ENCODE assay signal across 10 cellular contexts in genomic region chr12:12506541-12506940, GRCh38. TPM values are rescaled to one million over a fixed set of nuclear protein-coding genes. Genes with fewer than 3 reads are reported as not detected.
DNase-seq lines count a peak whose midpoint lies in the region; ATAC-seq and TF ChIP-seq lines count a peak whose summit lies in the region.
"Had no signal": no experiment of that assay in that cellular context is flagged by ENCODE, and none has a peak within 500 bp of the region (broad histone marks: within the 10 kb centered on the region; RNA-seq: fewer than 3 reads in every experiment).

No MANE protein-coding gene starts in this region.

- no peak for DNase-seq in activated T-cell treated with anti-CD3 and anti-CD28 coated beads, Interleukin-2, amount 50 U/mL, for 4 hours
- DNase-seq in activated T-cell treated with anti-CD3 and anti-CD28 coated beads for 4 hours (no peak), caudate nucleus (lab: John Stamatoyannopoulos, UW) (no peak), lung (ENCODE audit: low spot score) (no peak), transverse colon (no peak), DMS79 (lab: John Stamatoyannopoulos, UW) (no peak), MM.1S (no peak)
- DNase-seq: activated CD8-positive, alpha-beta memory T cell treated with anti-CD3 and anti-CD28 coated beads, Interleukin-2, amount 50 U/mL, for 48 hours had no signal

- H3K9me3 ChIP-seq in lung (ENCODE audit: control insufficient read depth in 2 of 2, insufficient read depth in 1 of 2, low read length in 1 of 2) (peaks cover 0 to 1% of the 10 kb centered on the region in 2 donors), transverse colon (no peaks in the 10 kb centered on the region), MM.1S (replicated peaks; ENCODE audit: insufficient read depth, low read length) (no peaks in the 10 kb centered on the region)

- intact Hi-C loops in transverse colon (cut with DNase I; ENCODE audit: low total_unique reads): no loop called here

- H3K27me3 ChIP-seq in lung (ENCODE audit: control insufficient read depth, insufficient read depth) (no peaks in the 10 kb centered on the region), transverse colon (no peaks in the 10 kb centered on the region), MM.1S (replicated peaks; ENCODE audit: insufficient read depth, low read length) (no peaks in the 10 kb centered on the region)

- peaks cover 42% of the 10 kb centered on the region for H3K4me1 Mint-ChIP-seq in activated T-cell treated with anti-CD3 and anti-CD28 coated beads, Interleukin-2, amount 50 U/mL, for 4 hours (ENCODE audit: low read depth)

- no peak for TF ChIP-seq EP300 in transverse colon (IDR thresholded peaks at IDR 0.05; ENCODE audit: low read depth)

- no peaks in the 10 kb centered on the region for H3K27me3 Mint-ChIP-seq in activated T-cell treated with anti-CD3 and anti-CD28 coated beads, Interleukin-2, amount 50 U/mL, for 4 hours (ENCODE audit: low read depth)

- no peaks in the 10 kb centered on the region for H3K9me2 ChIP-seq in MM.1S (replicated peaks; ENCODE audit: insufficient read depth, low read length)

- H3F3A ChIP-seq in MM.1S (ENCODE audit: insufficient read depth, low read length): no peaks in the 10 kb centered on the region

- 57 to 59% methylated on average over 3 of the region's 3 CpGs for WGBS in lung, 2 donors
- 56 to 77% methylated on average over 2 to 3 of the region's 3 CpGs for WGBS in transverse colon (ENCODE audit: low coverage in 1 of 2), 2 donors

- H3K9me3 Mint-ChIP-seq in activated T-cell treated with anti-CD3 and anti-CD28 coated beads, Interleukin-2, amount 50 U/mL, for 4 hours: no peaks in the 10 kb centered on the region

- no peak overlapping the region for H3K9ac ChIP-seq in MM.1S (ENCODE audit: low read length)

- no peaks in the 10 kb centered on the region for H4K20me1 ChIP-seq in MM.1S (ENCODE audit: insufficient read depth, low read length)

- H3K4me1 ChIP-seq in lung (ENCODE audit: control insufficient read depth in 2 of 2, insufficient read depth in 2 of 2, low read length in 2 of 2) (peaks cover 4 to 37% of the 10 kb centered on the region in 2 donors), transverse colon (peaks cover 5 to 24% (median 9%) of the 10 kb centered on the region in 4 donors), MM.1S (ENCODE audit: low read length) (no peaks in the 10 kb centered on the region)

- no peak for TF ChIP-seq POLR2A in transverse colon (IDR thresholded peaks at IDR 0.05)

- no peak for ATAC-seq in activated T-cell treated with anti-CD3 and anti-CD28 coated beads, Interleukin-2, amount 50 U/mL, for 4 hours
- ATAC-seq in lung (ENCODE audit: insufficient read depth, low FRiP score): no peak
- no peak for ATAC-seq in activated CD4-positive, CD25-positive, alpha-beta regulatory T cell treated with anti-CD3 and anti-CD28 coated beads, Interleukin-2, amount 50 U/mL, for 24 hours

- H3K4me3 ChIP-seq in lung (no peak overlapping the region), transverse colon (no peak overlapping the region), MM.1S (ENCODE audit: low read length) (no peak overlapping the region)

- H3K36me3 Mint-ChIP-seq in activated T-cell treated with anti-CD3 and anti-CD28 coated beads, Interleukin-2, amount 50 U/mL, for 4 hours (ENCODE audit: insufficient read depth): peaks cover 8% of the 10 kb centered on the region

- peaks cover 0 to 3% of the 10 kb centered on the region in 2 donors for H3K36me3 ChIP-seq in lung (ENCODE audit: control insufficient read depth in 2 of 2, insufficient read depth in 2 of 2, low read length in 2 of 2)
- no peaks in the 10 kb centered on the region for H3K36me3 ChIP-seq in transverse colon
- no peaks in the 10 kb centered on the region for H3K36me3 ChIP-seq in MM.1S (replicated peaks; ENCODE audit: insufficient read depth, low read length)

- peak overlapping the region; percentile 72 for H3K27ac ChIP-seq in caudate nucleus (ENCODE audit: low read depth, low read length)
- H3K27ac ChIP-seq in lung (ENCODE audit: low read depth in 1 of 2, low read length in 1 of 2): peak overlapping the region; percentile 55 to 77
- H3K27ac ChIP-seq in transverse colon: peak overlapping the region; percentile 52 to 65 (median 60)
- no peak overlapping the region for H3K27ac ChIP-seq in MM.1S (ENCODE audit: low read length)
- H3K27ac ChIP-seq: C4-2B had no signal

- TF ChIP-seq CTCF in lung (IDR thresholded peaks at IDR 0.05; ENCODE audit: control extremely low read depth, extremely low read depth) (no peak), transverse colon (IDR thresholded peaks at IDR 0.05) (no peak), MM.1S (IDR thresholded peaks at IDR 0.05; ENCODE audit: low read length) (no peak)

- H2AFZ ChIP-seq in MM.1S (ENCODE audit: low read length): no peak overlapping the region

- in situ Hi-C loops in transverse colon (cut with MboI; ENCODE audit: low pct_ligation_motif_present in 1 of 4, low pct_unique_long_range_greater_than_20kb in 1 of 4, low sequenced_read_pairs in 3 of 4): loop anchor here in 1 of 4 donors (10.0 kb wide), 1 partner anchor 138 kb away; no protein-coding TSS in a partner anchor

- H3K79me2 ChIP-seq in MM.1S (ENCODE audit: low read length): peaks cover 19% of the 10 kb centered on the region; the same call in 1 of the 2 replicates

- no peak overlapping the region for H3K4me2 ChIP-seq in MM.1S (ENCODE audit: low read depth, low read length)

- H3K4me3 Mint-ChIP-seq in activated T-cell treated with anti-CD3 and anti-CD28 coated beads, Interleukin-2, amount 50 U/mL, for 4 hours: peak overlapping the region; percentile 49

RNA-seq across cellular contexts. Expression of gene DUSP16, which starts 56.1 kb away (rescaled TPM):
- 10 to 100 TPM; 24.0 to 40.8 (median 34.9) TPM for total RNA-seq in activated T-cell treated with anti-CD3 and anti-CD28 coated beads, Interleukin-2, amount 50 U/mL, for 4 hours
- total RNA-seq in lung (10 to 100 TPM; 27.6 to 40.0 TPM), transverse colon (10 to 100 TPM; 16.1 to 47.0 (median 40.0) TPM)
- polyA plus RNA-seq in lung: 10 to 100 TPM; 11.1 to 24.1 TPM
